In genomic region chr4:188016754-188017153, GRCh38 we compare ENCODE assay signal across 16 cellular contexts. TPM values are rescaled to one million over a fixed set of nuclear protein-coding genes. Genes with fewer than 3 reads are reported as not detected.
DNase-seq lines count a peak whose midpoint lies in the region; ATAC-seq and TF ChIP-seq lines count a peak whose summit lies in the region.
"Had no signal": no experiment of that assay in that cellular context is flagged by ENCODE, and none has a peak within 500 bp of the region (broad histone marks: within the 10 kb centered on the region; RNA-seq: fewer than 3 reads in every experiment).

No MANE protein-coding gene starts in this region.

- H3K27me3 Mint-ChIP-seq in GM23338 (ENCODE audit: insufficient read depth, low read depth, poor library complexity) (no peaks in the 10 kb centered on the region), nephron progenitor cell (ENCODE audit: low read depth, poor library complexity) (no peaks in the 10 kb centered on the region)

- peak overlapping the region; percentile 15; the same call in 1 of the 2 replicates for H3K27ac Mint-ChIP-seq in GM23338
- H3K27ac Mint-ChIP-seq in nephron progenitor cell = no peak overlapping the region

- H3K27ac ChIP-seq in GM23338 (ENCODE audit: low read depth) (no peak overlapping the region; the same call in 1 of the 2 replicates), RWPE2 (ENCODE audit: poor library complexity, severe bottlenecking) (peak overlapping the region; percentile 79), iPS-18a (ENCODE audit: low read length) (no peak overlapping the region)
- H3K27ac ChIP-seq: A549, C4-2B, PC-9, SJSA1 had no signal

- no peak for TF ChIP-seq CTCF in GM23338 (conservative IDR thresholded peaks at IDR 0.05; ENCODE audit: low read depth in 2 of 2)
- no peak for TF ChIP-seq CTCF in RWPE2 (IDR thresholded peaks at IDR 0.05; ENCODE audit: poor library complexity, severe bottlenecking)
- no peak for TF ChIP-seq CTCF in nephron progenitor cell (IDR thresholded peaks at IDR 0.05)

- no peaks in the 10 kb centered on the region for H3K36me3 ChIP-seq in GM23338 (ENCODE audit: insufficient read depth)
- no peaks in the 10 kb centered on the region for H3K36me3 ChIP-seq in RWPE2 (ENCODE audit: low read depth)
- H3K36me3 ChIP-seq in iPS-18a (ENCODE audit: control insufficient read depth, low read depth, low read length) = no peaks in the 10 kb centered on the region
- H3K36me3 ChIP-seq: SJSA1 had no signal

- H3K27me3 ChIP-seq in GM23338 (ENCODE audit: insufficient read depth) (no peaks in the 10 kb centered on the region), RWPE2 (ENCODE audit: insufficient read depth, poor library complexity, severe bottlenecking) (no peaks in the 10 kb centered on the region), iPS-18a (ENCODE audit: control insufficient read depth, insufficient read depth, low read length) (no peaks in the 10 kb centered on the region)
- H3K27me3 ChIP-seq: SJSA1 had no signal

- H3F3A ChIP-seq in GM23338 (replicated peaks; ENCODE audit: low read depth) = no peaks in the 10 kb centered on the region

- no peaks in the 10 kb centered on the region for H3K79me2 ChIP-seq in GM23338 (replicated peaks; ENCODE audit: insufficient read depth)

- H4K20me1 ChIP-seq in GM23338 (replicated peaks; ENCODE audit: insufficient read depth) = no peaks in the 10 kb centered on the region

- H3K9me3 Mint-ChIP-seq in GM23338 (peaks cover 5% of the 10 kb centered on the region; the same call in 1 of the 3 replicates), nephron progenitor cell (no peaks in the 10 kb centered on the region)

- H3K4me3 Mint-ChIP-seq in GM23338 (no peak overlapping the region), nephron progenitor cell (peak overlapping the region; percentile 41)

- H3K9me3 ChIP-seq in RWPE2 (ENCODE audit: severe bottlenecking) = no peaks in the 10 kb centered on the region
- H3K9me3 ChIP-seq in iPS-18a (ENCODE audit: control insufficient read depth, low read depth, low read length) = no peaks in the 10 kb centered on the region
- H3K9me3 ChIP-seq: A549, SJSA1 had no signal

- no peak overlapping the region for H2AFZ ChIP-seq in GM23338
- H2AFZ ChIP-seq: PC-9 had no signal

- no peak overlapping the region for H3K9ac ChIP-seq in iPS-18a (ENCODE audit: low read length)

- H3K4me3 ChIP-seq in GM23338 (no peak overlapping the region), RWPE2 (ENCODE audit: severe bottlenecking) (no peak overlapping the region), iPS-18a (ENCODE audit: low read length) (peak overlapping the region; percentile 28)
- H3K4me3 ChIP-seq: A549, PC-9, SJSA1 had no signal

- H3K4me1 ChIP-seq in GM23338 (ENCODE audit: insufficient read depth) = peaks cover 38% of the 10 kb centered on the region
- H3K4me1 ChIP-seq in RWPE2 (ENCODE audit: insufficient read depth, poor library complexity, severe bottlenecking) = peaks cover 20% of the 10 kb centered on the region
- H3K4me1 ChIP-seq in iPS-18a (ENCODE audit: control insufficient read depth, low read depth, low read length) = peaks cover 28% of the 10 kb centered on the region

- ATAC-seq in GM23338 (peak; percentile 91), RWPE2 (ENCODE audit: low read depth) (no peak), HG03175 (IDR thresholded peaks at IDR 0.05; ENCODE audit: unreplicated experiment) (no peak)
- ATAC-seq: A549 had no signal

- peak overlapping the region; percentile 35 for H3K4me2 ChIP-seq in GM23338
- H3K4me2 ChIP-seq: A549, PC-9 had no signal

- H3K4me1 Mint-ChIP-seq in GM23338 (peaks cover 42% of the 10 kb centered on the region), nephron progenitor cell (peaks cover 20% of the 10 kb centered on the region)

- no peaks in the 10 kb centered on the region for H3K9me2 ChIP-seq in GM23338 (ENCODE audit: insufficient read depth)

- peak; percentile 81 for DNase-seq in GM23338 (ENCODE audit: low spot score)
- no peak for DNase-seq in RWPE2 (ENCODE audit: low spot score)
- no peak for DNase-seq in nephron progenitor cell
- DNase-seq in GM19238 (ENCODE audit: insufficient read length, low spot score) = no peak
- no peak for DNase-seq in activated effector memory CD4-positive, alpha-beta T cell treated with anti-CD3 and anti-CD28 coated beads, Interleukin-2, amount 50 U/mL, for 16 hours
- no peak for DNase-seq in medulla oblongata (ENCODE audit: extremely low spot score)
- DNase-seq: HCEC 1CT, NCI-H1417, NCI-H1930, NCI-H82, PC-9 had no signal

- H3K36me3 Mint-ChIP-seq in GM23338 (ENCODE audit: low read depth) (no peaks in the 10 kb centered on the region), nephron progenitor cell (ENCODE audit: low read depth) (no peaks in the 10 kb centered on the region)

TF ChIP-seq in GM23338, 12 proteins besides CTCF, POLR2A, EP300 and RAD21 (continues in another document):
- no peak for TF ChIP-seq JUNB (IDR thresholded peaks at IDR 0.05; ENCODE audit: unreplicated experiment)
- no peak for TF ChIP-seq REST (IDR thresholded peaks at IDR 0.05; ENCODE audit: unreplicated experiment)
- TF ChIP-seq ETS1 (IDR thresholded peaks at IDR 0.05) = no peak
- TF ChIP-seq CREB1 (CRISPR knock-in tag; IDR thresholded peaks at IDR 0.05; ENCODE audit: low read depth) = no peak
- no peak for TF ChIP-seq POLR2AphosphoS5 (IDR thresholded peaks at IDR 0.05; ENCODE audit: low read depth)
- TF ChIP-seq EZH2 (IDR thresholded peaks at IDR 0.05; ENCODE audit: low read depth, unreplicated experiment) = no peak

RNA-seq across cellular contexts. Expression of gene ZFP42, which starts 21.2 kb away (rescaled TPM):
- 111 and 124 TPM in 2 replicates for total RNA-seq in GM23338 (2014; rRNA removed; shearing (Covaris generic))
- polyA plus RNA-seq in GM23338 (2016; fragmentation: Nextera tagmentation; extraction: Ambion mirVana) = 70.0 and 70.9 TPM in 2 replicates
- total RNA-seq: PC-9, SJSA1 had no signal
- polyA plus RNA-seq: A549 had no signal
